28 cellular contexts compared by ENCODE assay signal in the genomic region with DNA sequence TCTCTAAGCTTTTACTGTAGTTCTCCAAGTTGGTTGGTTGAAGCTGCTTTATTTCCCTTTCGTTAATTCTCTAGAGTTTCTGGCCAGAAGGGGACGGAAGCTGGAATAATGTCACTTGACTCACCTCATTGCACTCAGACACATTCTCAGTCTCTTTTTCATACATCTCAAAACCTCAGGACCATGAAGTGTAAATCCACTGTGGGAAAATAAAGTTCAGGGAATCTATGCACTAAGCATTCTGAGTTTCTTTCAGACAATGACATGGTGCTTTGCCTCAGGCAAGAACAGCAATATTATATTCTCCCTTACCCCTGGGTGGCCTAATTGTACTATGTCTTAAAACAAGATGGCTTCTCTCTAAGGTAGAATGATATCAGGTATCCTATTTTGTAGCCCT.
A peak's percentile ranks its signal among the peaks of the same experiment; 100 is the strongest.
DNase-seq lines count a peak whose midpoint lies in the region; ATAC-seq, FAIRE-seq and TF ChIP-seq lines count a peak whose summit lies in the region.
"Had no signal": no experiment of that assay in that cellular context is flagged by ENCODE, and none has a peak within 500 bp of the region (broad histone marks: within the 10 kb centered on the region; RNA-seq: fewer than 3 reads in every experiment).

No MANE protein-coding gene starts in this region.

- no peaks in the 10 kb centered on the region for H4K20me1 ChIP-seq in HepG2 (ENCODE audit: insufficient read depth, low read length)

- POLR2A ChIA-PET in HepG2 (lab: Yijun Ruan, JAX), result no interaction called here

- H3K79me2 ChIP-seq in HepG2 (ENCODE audit: insufficient read depth, low read length), result no peaks in the 10 kb centered on the region

- TF ChIP-seq POLR2A in HepG2 (IDR thresholded peaks at IDR 0.05; ENCODE audit: insufficient read depth in 1 of 2, low read depth in 2 of 2, low read length in 2 of 2) (no peak), right lobe of liver (IDR thresholded peaks at IDR 0.05) (no peak)

- TF ChIP-seq EP300 in HepG2 (IDR thresholded peaks at IDR 0.05; ENCODE audit: low read depth in 2 of 2, low read length in 2 of 2) (no peak), HepG2 (CRISPR knock-in tag; IDR thresholded peaks at IDR 0.05; ENCODE audit: borderline replicate concordance) (no peak)

- no peak for TF ChIP-seq RAD21 in HepG2 (CRISPR knock-in tag; IDR thresholded peaks at IDR 0.05)

- H3K27ac ChIP-seq in HepG2 (ENCODE audit: extremely low read length, insufficient read depth, low read length) (no peak overlapping the region), right lobe of liver (no peak overlapping the region), SJSA1 (peak overlapping the region; percentile 23; the same call in 1 of the 2 replicates)
- H3K27ac ChIP-seq: A549, neural progenitor cell, SK-N-MC, upper lobe of left lung had no signal

- ATAC-seq in HepG2 (no peak), right lobe of liver (no peak), HG03565 (IDR thresholded peaks at IDR 0.05; ENCODE audit: unreplicated experiment) (no peak), GM21717 (IDR thresholded peaks at IDR 0.05; ENCODE audit: unreplicated experiment) (no peak)
- ATAC-seq in activated T-cell treated with anti-CD3 and anti-CD28 coated beads, Interleukin-2, amount 50 U/mL, for 4 hours, result no peak
- ATAC-seq: A549, T-helper 17 cell had no signal

- DNase-seq in HepG2 (ENCODE audit: low spot score) (no peak), right lobe of liver (no peak), SJSA1 (ENCODE audit: low read depth in 1 of 2, low spot score in 2 of 2) (peak in 1 of 2 experiments; percentile 31), kidney glomerular epithelial cell (lab: John Stamatoyannopoulos, UW) (peak; percentile 53)
- DNase-seq in activated T-cell treated with anti-CD3 and anti-CD28 coated beads, Interleukin-2, amount 50 U/mL, for 48 hours, result no peak
- DNase-seq in activated T-cell treated with anti-CD3 and anti-CD28 coated beads, Interleukin-2, amount 50 U/mL, for 4 hours, result no peak
- DNase-seq: activated CD4-positive, alpha-beta T cell treated with anti-CD3 and anti-CD28 coated beads for 48 hours; activated naive CD4-positive, alpha-beta T cell treated with anti-CD3 and anti-CD28 coated beads, Interleukin-2, amount 10 ng/mL, durations not matched to agents 7 days and 5 days; amniotic stem cell; BE2C; caudate nucleus; DMS79 treated with DMSO at 0.1 percent for 48 hours; islet precursor cell; KBM-7; MM.1S; NCI-H1436; posterior cingulate gyrus; RPMI8226; T-helper 17 cell; upper lobe of left lung had no signal

- H3K36me3 Mint-ChIP-seq in activated T-cell treated with anti-CD3 and anti-CD28 coated beads, Interleukin-2, amount 50 U/mL, for 4 hours (ENCODE audit: insufficient read depth), result no peaks in the 10 kb centered on the region
- H3K36me3 Mint-ChIP-seq: activated naive CD4-positive, alpha-beta T cell treated with anti-CD3 and anti-CD28 coated beads, Interleukin-2, amount 10 ng/mL, durations not matched to agents 7 days and 5 days had no signal

- no peak overlapping the region for H2AFZ ChIP-seq in HepG2 (ENCODE audit: low read length)
- H2AFZ ChIP-seq: neural progenitor cell had no signal

- H3K9me3 ChIP-seq in HepG2 (ENCODE audit: low read length), result no peaks in the 10 kb centered on the region
- no peaks in the 10 kb centered on the region for H3K9me3 ChIP-seq in right lobe of liver
- H3K9me3 ChIP-seq in SJSA1 (replicated peaks), result no peaks in the 10 kb centered on the region
- H3K9me3 ChIP-seq: A549, BE2C, upper lobe of left lung had no signal

- CTCF ChIA-PET in HepG2 (lab: Yijun Ruan, JAX; ENCODE audit: low intra/inter-chr PET ratio, low total read pairs), result no interaction called here

- H3K4me1 Mint-ChIP-seq in activated T-cell treated with anti-CD3 and anti-CD28 coated beads, Interleukin-2, amount 50 U/mL, for 4 hours (ENCODE audit: low read depth), result no peaks in the 10 kb centered on the region
- H3K4me1 Mint-ChIP-seq: activated naive CD4-positive, alpha-beta T cell treated with anti-CD3 and anti-CD28 coated beads, Interleukin-2, amount 10 ng/mL, durations not matched to agents 7 days and 5 days; T-helper 17 cell had no signal

- peaks cover 12% of the 10 kb centered on the region; the same call in 1 of the 2 replicates for H3K4me1 ChIP-seq in HepG2 (ENCODE audit: insufficient read depth, low read length)
- H3K4me1 ChIP-seq in right lobe of liver, result no peaks in the 10 kb centered on the region
- peaks cover 10% of the 10 kb centered on the region for H3K4me1 ChIP-seq in SJSA1 (replicated peaks)
- H3K4me1 ChIP-seq: A549, BE2C had no signal

- no peak overlapping the region for H3K4me2 ChIP-seq in HepG2 (ENCODE audit: low read depth, low read length)
- H3K4me2 ChIP-seq: A549, neural progenitor cell had no signal

- no peak overlapping the region for H3K4me3 ChIP-seq in HepG2 (replicated peaks in 1 of 3; ENCODE audit: insufficient read depth in 1 of 3, low read depth in 2 of 3, low read length in 3 of 3)
- no peak overlapping the region for H3K4me3 ChIP-seq in right lobe of liver
- H3K4me3 ChIP-seq in SJSA1, result no peak overlapping the region
- H3K4me3 ChIP-seq: A549, lung, neural progenitor cell, SK-N-MC, upper lobe of left lung had no signal

- no peak overlapping the region for H3K4me3 Mint-ChIP-seq in activated T-cell treated with anti-CD3 and anti-CD28 coated beads, Interleukin-2, amount 50 U/mL, for 4 hours
- H3K4me3 Mint-ChIP-seq: activated naive CD4-positive, alpha-beta T cell treated with anti-CD3 and anti-CD28 coated beads, Interleukin-2, amount 10 ng/mL, durations not matched to agents 7 days and 5 days; dendritic cell treated with granulocyte-macrophage colony-stimulating factor and Interleukin-4, amounts not matched to agents 40 ng/mL and 50 ng/mL, for 4 days; neural progenitor cell; T-helper 17 cell had no signal

- no TSS peak for BruUV-seq in HepG2 (replicated peaks; lab: Mats Ljungman, UMichigan)

- H3K36me3 ChIP-seq in HepG2 (replicated peaks in 1 of 2; ENCODE audit: control insufficient read depth in 1 of 2, insufficient read depth in 2 of 2, low read length in 2 of 2), result peaks cover 27 to 65% of the 10 kb centered on the region in 2 experiments
- H3K36me3 ChIP-seq in right lobe of liver, result no peaks in the 10 kb centered on the region
- H3K36me3 ChIP-seq in SJSA1, result no peaks in the 10 kb centered on the region; the same call in 1 of the 2 replicates
- H3K36me3 ChIP-seq: BE2C, neural progenitor cell, upper lobe of left lung had no signal

- in situ Hi-C loops in HepG2 (cut with HindIII; ENCODE audit: extremely low pct_ligation_motif_present, low pct_unique_long_range_greater_than_20kb), result no loop called here

- H3K9me3 Mint-ChIP-seq in activated T-cell treated with anti-CD3 and anti-CD28 coated beads, Interleukin-2, amount 50 U/mL, for 4 hours, result no peaks in the 10 kb centered on the region
- H3K9me3 Mint-ChIP-seq: activated naive CD4-positive, alpha-beta T cell treated with anti-CD3 and anti-CD28 coated beads, Interleukin-2, amount 10 ng/mL, durations not matched to agents 7 days and 5 days; dendritic cell treated with granulocyte-macrophage colony-stimulating factor and Interleukin-4, amounts not matched to agents 40 ng/mL and 50 ng/mL, for 4 days; neural progenitor cell had no signal

- no peaks in the 10 kb centered on the region for H3K27me3 ChIP-seq in HepG2 (ENCODE audit: control insufficient read depth in 1 of 2, insufficient read depth in 2 of 2, low read length in 2 of 2)
- H3K27me3 ChIP-seq in right lobe of liver, result no peaks in the 10 kb centered on the region
- H3K27me3 ChIP-seq in SJSA1 (replicated peaks), result no peaks in the 10 kb centered on the region
- H3K27me3 ChIP-seq: BE2C, neural progenitor cell, upper lobe of left lung had no signal

- H3K27me3 Mint-ChIP-seq in activated T-cell treated with anti-CD3 and anti-CD28 coated beads, Interleukin-2, amount 50 U/mL, for 4 hours (ENCODE audit: low read depth), result peaks cover 5% of the 10 kb centered on the region
- H3K27me3 Mint-ChIP-seq: activated naive CD4-positive, alpha-beta T cell treated with anti-CD3 and anti-CD28 coated beads, Interleukin-2, amount 10 ng/mL, durations not matched to agents 7 days and 5 days; dendritic cell treated with granulocyte-macrophage colony-stimulating factor and Interleukin-4, amounts not matched to agents 40 ng/mL and 50 ng/mL, for 4 days; T-helper 17 cell had no signal

- H3K9ac ChIP-seq in HepG2 (ENCODE audit: insufficient read depth, low read depth, low read length), result no peak overlapping the region
- H3K9ac ChIP-seq: neural progenitor cell had no signal

- TF ChIP-seq CTCF in HepG2 (CRISPR knock-in tag; IDR thresholded peaks at IDR 0.05) (no peak), right lobe of liver (IDR thresholded peaks at IDR 0.05) (no peak)

- 98% methylated on average over 2 of the region's 2 CpGs for WGBS in HepG2 (ENCODE audit: low lambda C conversion rate)
- 85% methylated on average over 2 of the region's 2 CpGs for WGBS in right lobe of liver (ENCODE audit: insufficient coverage, low coverage, low lambda C conversion rate, missing lambda C conversion rate)

- FAIRE-seq in HepG2 (lab: Jason Lieb, UNC), result no peak
- FAIRE-seq: A549, GM19239 had no signal

- intact Hi-C loops in HepG2 (cut with micrococcal nuclease; ENCODE audit: unreplicated experiment) (no loop called here), right lobe of liver (cut with DNase I) (no loop called here)

TF ChIP-seq in HepG2, 621 proteins besides CTCF, POLR2A, EP300 and RAD21 (continues in another document):
- TF ChIP-seq, protein P1, sequence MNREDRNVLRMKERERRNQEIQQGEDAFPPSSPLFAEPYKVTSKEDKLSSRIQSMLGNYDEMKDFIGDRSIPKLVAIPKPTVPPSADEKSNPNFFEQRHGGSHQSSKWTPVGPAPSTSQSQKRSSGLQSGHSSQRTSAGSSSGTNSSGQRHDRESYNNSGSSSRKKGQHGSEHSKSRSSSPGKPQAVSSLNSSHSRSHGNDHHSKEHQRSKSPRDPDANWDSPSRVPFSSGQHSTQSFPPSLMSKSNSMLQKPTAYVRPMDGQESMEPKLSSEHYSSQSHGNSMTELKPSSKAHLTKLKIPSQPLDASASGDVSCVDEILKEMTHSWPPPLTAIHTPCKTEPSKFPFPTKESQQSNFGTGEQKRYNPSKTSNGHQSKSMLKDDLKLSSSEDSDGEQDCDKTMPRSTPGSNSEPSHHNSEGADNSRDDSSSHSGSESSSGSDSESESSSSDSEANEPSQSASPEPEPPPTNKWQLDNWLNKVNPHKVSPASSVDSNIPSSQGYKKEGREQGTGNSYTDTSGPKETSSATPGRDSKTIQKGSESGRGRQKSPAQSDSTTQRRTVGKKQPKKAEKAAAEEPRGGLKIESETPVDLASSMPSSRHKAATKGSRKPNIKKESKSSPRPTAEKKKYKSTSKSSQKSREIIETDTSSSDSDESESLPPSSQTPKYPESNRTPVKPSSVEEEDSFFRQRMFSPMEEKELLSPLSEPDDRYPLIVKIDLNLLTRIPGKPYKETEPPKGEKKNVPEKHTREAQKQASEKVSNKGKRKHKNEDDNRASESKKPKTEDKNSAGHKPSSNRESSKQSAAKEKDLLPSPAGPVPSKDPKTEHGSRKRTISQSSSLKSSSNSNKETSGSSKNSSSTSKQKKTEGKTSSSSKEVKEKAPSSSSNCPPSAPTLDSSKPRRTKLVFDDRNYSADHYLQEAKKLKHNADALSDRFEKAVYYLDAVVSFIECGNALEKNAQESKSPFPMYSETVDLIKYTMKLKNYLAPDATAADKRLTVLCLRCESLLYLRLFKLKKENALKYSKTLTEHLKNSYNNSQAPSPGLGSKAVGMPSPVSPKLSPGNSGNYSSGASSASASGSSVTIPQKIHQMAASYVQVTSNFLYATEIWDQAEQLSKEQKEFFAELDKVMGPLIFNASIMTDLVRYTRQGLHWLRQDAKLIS (CRISPR knock-in tag; IDR thresholded peaks at IDR 0.05), result no peak
